In genomic region chr2:104215269-104216161, GRCh38 we compare ENCODE assay signal across 22 cellular contexts.
A peak's percentile ranks its signal among the peaks of the same experiment; 100 is the strongest.
DNase-seq lines count a peak whose midpoint lies in the region; ATAC-seq and TF ChIP-seq lines count a peak whose summit lies in the region.
"Had no signal": no experiment of that assay in that cellular context is flagged by ENCODE, and none has a peak within 500 bp of the region (broad histone marks: within the 10 kb centered on the region; RNA-seq: fewer than 3 reads in every experiment).

No MANE protein-coding gene starts in this region.

- H2AK5ac ChIP-seq in mesendoderm (ENCODE audit: low read length), result no peak overlapping the region

- no peak overlapping the region for H2BK5ac ChIP-seq in mesendoderm (ENCODE audit: low read length)

- H3K27ac Mint-ChIP-seq in endodermal cell (no peak overlapping the region), Calu3 (ENCODE audit: unreplicated experiment) (no peak overlapping the region)
- no peak overlapping the region for H3K27ac Mint-ChIP-seq in activated CD8-positive, alpha-beta T cell treated with anti-CD3 and anti-CD28 coated beads for 36 hours

- intact Hi-C loops in Calu3 (cut with micrococcal nuclease; ENCODE audit: unreplicated experiment), result no loop called here
- intact Hi-C loops in activated CD8-positive, alpha-beta T cell treated with anti-CD3 and anti-CD28 coated beads for 36 hours (cut with micrococcal nuclease), result no loop called here

- H3K27me3 ChIP-seq in HUES64 (ENCODE audit: insufficient read depth, low read length) (no peaks in the 10 kb centered on the region), endodermal cell (ENCODE audit: control insufficient read depth, insufficient read depth, low read length, poor library complexity, severe bottlenecking) (no peaks in the 10 kb centered on the region), mesendoderm (ENCODE audit: insufficient read depth, low read length, poor library complexity) (no peaks in the 10 kb centered on the region)

- H3K27me3 Mint-ChIP-seq in endodermal cell (ENCODE audit: insufficient read depth), result no peaks in the 10 kb centered on the region
- H3K27me3 Mint-ChIP-seq in Calu3 (ENCODE audit: unreplicated experiment), result no peaks in the 10 kb centered on the region
- no peaks in the 10 kb centered on the region for H3K27me3 Mint-ChIP-seq in activated CD8-positive, alpha-beta T cell treated with anti-CD3 and anti-CD28 coated beads for 36 hours

- no TSS peak for BruUV-seq in Calu3 (replicated peaks; lab: Mats Ljungman, UMichigan)

- H3K36me3 ChIP-seq in HUES64 (ENCODE audit: insufficient read depth, low read length), result no peaks in the 10 kb centered on the region
- H3K36me3 ChIP-seq in endodermal cell (ENCODE audit: control insufficient read depth, insufficient read depth, low read length), result no peaks in the 10 kb centered on the region
- no peaks in the 10 kb centered on the region for H3K36me3 ChIP-seq in mesendoderm (ENCODE audit: control insufficient read depth, insufficient read depth, low read length)

- H3K23ac ChIP-seq in mesendoderm (ENCODE audit: low read length), result no peak overlapping the region

- no peaks in the 10 kb centered on the region for H3K9me3 Mint-ChIP-seq in endodermal cell
- peaks cover 15% of the 10 kb centered on the region for H3K9me3 Mint-ChIP-seq in Calu3 (ENCODE audit: low read depth, unreplicated experiment)
- peaks cover 4% of the 10 kb centered on the region for H3K9me3 Mint-ChIP-seq in activated CD8-positive, alpha-beta T cell treated with anti-CD3 and anti-CD28 coated beads for 36 hours

- H3K18ac ChIP-seq in mesendoderm (ENCODE audit: low read length), result no peak overlapping the region

- H3K9me3 ChIP-seq in HUES64 (ENCODE audit: insufficient read depth, low read depth, low read length), result no peaks in the 10 kb centered on the region
- no peaks in the 10 kb centered on the region for H3K9me3 ChIP-seq in endodermal cell (ENCODE audit: control insufficient read depth, low read length)

- 21% methylated on average over 14 of the region's 14 CpGs for WGBS in HUES64
- 35 to 44% methylated on average over 3 to 14 of the region's 14 CpGs for WGBS in endodermal cell (ENCODE audit: insufficient coverage in 1 of 2, insufficient read length in 1 of 2), 2 experiments
- WGBS in mesendoderm (ENCODE audit: extremely low coverage, insufficient coverage, low lambda C conversion rate), result no CpG with 5 or more reads among the region's 14 CpGs

- peak overlapping the region; percentile 38 for H3K4me3 Mint-ChIP-seq in endodermal cell
- H3K4me3 Mint-ChIP-seq in Calu3 (ENCODE audit: low read depth, unreplicated experiment), result no peak overlapping the region
- no peak overlapping the region for H3K4me3 Mint-ChIP-seq in activated CD8-positive, alpha-beta T cell treated with anti-CD3 and anti-CD28 coated beads for 36 hours

- DNase-seq in endodermal cell (peak; percentile 55), mesendoderm (peak; percentile 11), Calu3 (no peak), C1 segment of cervical spinal cord (lab: John Stamatoyannopoulos, UW) (no peak)
- no peak for DNase-seq in activated CD8-positive, alpha-beta T cell treated with anti-CD3 and anti-CD28 coated beads for 36 hours
- DNase-seq: ACHN, DND-41, GDM1, GM23248, KBM-7, NCI-H1105 treated with DMSO at 0.1 percent for 48 hours, NCI-H1694, NCI-H2081 treated with DMSO at 0.1 percent for 48 hours, NCI-H2227 treated with DMSO at 0.1 percent for 48 hours, NCI-H510A treated with DMSO at 0.1 percent for 48 hours, PC-9, SIG-M5 had no signal

- H3K9ac ChIP-seq in HUES64 (ENCODE audit: low read depth, low read length) (0 out of 2 replicates have a peak overlapping the region, but pooled peaks have one; percentile 35), endodermal cell (ENCODE audit: extremely low read depth, low read length, poor library complexity, severe bottlenecking) (no peak overlapping the region), mesendoderm (ENCODE audit: low read length) (no peak overlapping the region)
- H3K9ac ChIP-seq: GM23248 had no signal

- no peak overlapping the region for H3K4ac ChIP-seq in mesendoderm (ENCODE audit: low read depth, low read length)

- no peak overlapping the region for H4K8ac ChIP-seq in mesendoderm (ENCODE audit: low read depth, low read length)

- H4K5ac ChIP-seq in mesendoderm (ENCODE audit: low read length), result no peak overlapping the region

- no peaks in the 10 kb centered on the region for H3K79me1 ChIP-seq in mesendoderm (ENCODE audit: low read length)

- no peaks in the 10 kb centered on the region for H3K79me2 ChIP-seq in mesendoderm (ENCODE audit: control insufficient read depth, insufficient read depth, low read length)

- H2BK15ac ChIP-seq in mesendoderm (replicated peaks; ENCODE audit: low read depth), result no peak overlapping the region

- no peak overlapping the region for H3K27ac ChIP-seq in HUES64 (ENCODE audit: low read depth, low read length)
- no peak overlapping the region for H3K27ac ChIP-seq in endodermal cell (ENCODE audit: low read depth, low read length)
- H3K27ac ChIP-seq in mesendoderm (ENCODE audit: low read depth, low read length), result no peak overlapping the region
- H3K27ac ChIP-seq: C4-2B, GM23248, PC-9, RWPE1 had no signal

- H3K56ac ChIP-seq in mesendoderm (ENCODE audit: low read length), result no peak overlapping the region

- H3K4me1 ChIP-seq in HUES64 (ENCODE audit: insufficient read depth, low read length), result peaks cover 32% of the 10 kb centered on the region
- H3K4me1 ChIP-seq in endodermal cell (ENCODE audit: control insufficient read depth, insufficient read depth, low read length), result no peaks in the 10 kb centered on the region
- H3K4me1 ChIP-seq in mesendoderm (ENCODE audit: control insufficient read depth, low read depth, low read length), result no peaks in the 10 kb centered on the region

- ATAC-seq in activated CD8-positive, alpha-beta T cell treated with anti-CD3 and anti-CD28 coated beads for 36 hours, result no peak
- no peak for ATAC-seq in GM21786 (IDR thresholded peaks at IDR 0.05; ENCODE audit: unreplicated experiment)
- ATAC-seq: HepG2 had no signal

- no peak overlapping the region for H3K4me2 ChIP-seq in mesendoderm (ENCODE audit: low read length)
- H3K4me2 ChIP-seq: PC-9 had no signal

- CTCF ChIA-PET in Calu3 (lab: Charles Lee), result no interaction called here
- CTCF ChIA-PET in activated CD8-positive, alpha-beta T cell treated with anti-CD3 and anti-CD28 coated beads for 36 hours (lab: Charles Lee), result no interaction called here

- no peaks in the 10 kb centered on the region for H3K36me3 Mint-ChIP-seq in endodermal cell (ENCODE audit: low read depth)
- no peaks in the 10 kb centered on the region for H3K36me3 Mint-ChIP-seq in Calu3 (ENCODE audit: insufficient read depth, unreplicated experiment)
- no peaks in the 10 kb centered on the region for H3K36me3 Mint-ChIP-seq in activated CD8-positive, alpha-beta T cell treated with anti-CD3 and anti-CD28 coated beads for 36 hours (ENCODE audit: low read depth)

- POLR2A ChIA-PET in activated CD8-positive, alpha-beta T cell treated with anti-CD3 and anti-CD28 coated beads for 36 hours (lab: Charles Lee), result no interaction called here

- H2BK120ac ChIP-seq in mesendoderm (ENCODE audit: low read depth, low read length), result no peak overlapping the region

- peak overlapping the region; percentile 54 for H3K4me3 ChIP-seq in HUES64 (ENCODE audit: low read length)
- no peak overlapping the region for H3K4me3 ChIP-seq in endodermal cell (ENCODE audit: low read length)
- no peak overlapping the region for H3K4me3 ChIP-seq in mesendoderm (ENCODE audit: low read length)
- H3K4me3 ChIP-seq: GM23248, PC-9 had no signal

- H3K4me1 Mint-ChIP-seq in endodermal cell (peaks cover 7% of the 10 kb centered on the region), Calu3 (ENCODE audit: low read depth, unreplicated experiment) (no peaks in the 10 kb centered on the region)
- no peaks in the 10 kb centered on the region for H3K4me1 Mint-ChIP-seq in activated CD8-positive, alpha-beta T cell treated with anti-CD3 and anti-CD28 coated beads for 36 hours (ENCODE audit: low read depth)

- TF ChIP-seq CTCF in endodermal cell (conservative IDR thresholded peaks at IDR 0.05), result no peak
- TF ChIP-seq CTCF in Calu3 (IDR thresholded peaks at IDR 0.05; ENCODE audit: unreplicated experiment), result no peak
- no peak for TF ChIP-seq CTCF in activated CD8-positive, alpha-beta T cell treated with anti-CD3 and anti-CD28 coated beads for 36 hours (IDR thresholded peaks at IDR 0.05)

Comparison
In these comparisons a context has a peak if more than half of its experiments do, and no peak if none do; other contexts are left out.
1. DNase-seq: peak in endodermal cell (single experiment) and mesendoderm (single experiment); none in Calu3 (single experiment), activated CD8-positive, alpha-beta T cell treated with anti-CD3 and anti-CD28 coated beads for 36 hours (single experiment) and C1 segment of cervical spinal cord (0 of 14).